27 cellular contexts compared by ENCODE assay signal in the genomic region with DNA sequence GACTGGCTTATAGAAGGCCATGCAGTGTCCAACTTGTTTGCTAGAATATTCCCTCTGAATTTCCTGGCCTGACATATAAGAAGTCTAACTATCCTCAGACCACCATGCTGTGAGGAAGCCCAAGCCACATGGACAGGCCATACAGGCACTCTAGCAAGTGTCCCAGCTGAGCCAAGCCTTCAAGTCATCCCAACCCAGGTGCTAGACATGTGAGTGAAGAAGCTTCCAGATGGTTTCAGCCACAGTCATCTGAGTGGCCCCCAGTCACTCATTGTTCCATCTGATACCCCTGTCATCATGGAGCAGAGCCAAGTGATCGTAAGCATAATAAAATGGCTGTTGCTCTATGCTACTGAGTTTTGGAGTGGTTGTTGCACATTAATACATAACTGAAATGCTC. TPM values are rescaled to one million over a fixed set of nuclear protein-coding genes. Genes with fewer than 3 reads are reported as not detected.
A peak's percentile ranks its signal among the peaks of the same experiment; 100 is the strongest.
DNase-seq lines count a peak whose midpoint lies in the region; ATAC-seq and TF ChIP-seq lines count a peak whose summit lies in the region.
"Had no signal": no experiment of that assay in that cellular context is flagged by ENCODE, and none has a peak within 500 bp of the region (broad histone marks: within the 10 kb centered on the region; RNA-seq: fewer than 3 reads in every experiment).

No MANE protein-coding gene starts in this region.

- no peak for TF ChIP-seq EP300 in esophagus muscularis mucosa (IDR thresholded peaks at IDR 0.05)

- intact Hi-C loops in esophagus muscularis mucosa (cut with DNase I) = no loop called here

- H3K9me3 ChIP-seq in esophagus muscularis mucosa (peaks cover 0 to 12% (median 6%) of the 10 kb centered on the region in 4 donors), hepatocyte (ENCODE audit: low read depth) (no peaks in the 10 kb centered on the region)
- H3K9me3 ChIP-seq: BE2C had no signal

- peak; percentile 16 for DNase-seq in DMS79 treated with DMSO at 0.1 percent for 48 hours (lab: John Stamatoyannopoulos, UW)
- no peak for DNase-seq in DMS79 (lab: John Stamatoyannopoulos, UW)
- peak; percentile 17 for DNase-seq in NCI-H2171 treated with DMSO at 0.1 percent for 48 hours (lab: John Stamatoyannopoulos, UW)
- DNase-seq in NCI-H2171 (lab: John Stamatoyannopoulos, UW) = no peak
- DNase-seq in esophagus muscularis mucosa (ENCODE audit: extremely low spot score) = peak; percentile 60
- no peak for DNase-seq in hepatocyte (ENCODE audit: low spot score)
- DNase-seq: 8988T; ACHN; BE2C; C1 segment of cervical spinal cord; CD4-positive, alpha-beta memory T cell; CD4-positive, CD25-positive, alpha-beta regulatory T cell; CD8-positive, alpha-beta memory T cell; COR-L47; DMS153; DMS53; DND-41; EL; GDM1 had no signal

- H3K27me3 ChIP-seq in esophagus muscularis mucosa (peaks cover 0 to 5% (median 0%) of the 10 kb centered on the region in 4 donors), hepatocyte (no peaks in the 10 kb centered on the region)
- H3K27me3 ChIP-seq: BE2C, BLaER1 had no signal

- H3K36me3 ChIP-seq in esophagus muscularis mucosa (no peaks in the 10 kb centered on the region), hepatocyte (replicated peaks; ENCODE audit: insufficient read depth, low read depth) (no peaks in the 10 kb centered on the region)
- H3K36me3 ChIP-seq: BE2C, BLaER1 had no signal

- no peak for TF ChIP-seq POLR2A in esophagus muscularis mucosa (IDR thresholded peaks at IDR 0.05; ENCODE audit: low read depth)

- ATAC-seq in GM19452 (IDR thresholded peaks at IDR 0.05; ENCODE audit: unreplicated experiment) = no peak
- ATAC-seq: GM12878 had no signal

- TF ChIP-seq CTCF in esophagus muscularis mucosa (IDR thresholded peaks at IDR 0.05) = no peak
- TF ChIP-seq CTCF in hepatocyte (IDR thresholded peaks at IDR 0.05; ENCODE audit: poor library complexity) = no peak

- H3K4me2 ChIP-seq in hepatocyte = no peak overlapping the region
- H3K4me2 ChIP-seq: BLaER1 had no signal

- WGBS in esophagus muscularis mucosa = 100% methylated on average over 1 of the region's 1 CpG
- WGBS in hepatocyte (ENCODE audit: low lambda C conversion rate, missing lambda C conversion rate) = 90% methylated on average over 1 of the region's 1 CpG

- H4K20me1 ChIP-seq in hepatocyte (ENCODE audit: insufficient read depth, poor library complexity, severe bottlenecking) = no peaks in the 10 kb centered on the region
- H4K20me1 ChIP-seq: BLaER1 had no signal

- H3K4me3 ChIP-seq in esophagus muscularis mucosa = no peak overlapping the region
- H3K4me3 ChIP-seq in hepatocyte = no peak overlapping the region
- H3K4me3 ChIP-seq: BLaER1, GM12878 had no signal

- no peaks in the 10 kb centered on the region for H3K4me1 ChIP-seq in esophagus muscularis mucosa
- H3K4me1 ChIP-seq in hepatocyte (ENCODE audit: insufficient read depth) = no peaks in the 10 kb centered on the region
- H3K4me1 ChIP-seq: BE2C had no signal

- no peaks in the 10 kb centered on the region for H3K79me2 ChIP-seq in hepatocyte

- no peak overlapping the region for H3K27ac ChIP-seq in esophagus muscularis mucosa (replicated peaks in 1 of 4)
- H3K27ac ChIP-seq in hepatocyte = no peak overlapping the region
- H3K27ac ChIP-seq: BLaER1 had no signal

- no peaks in the 10 kb centered on the region for H3K9me2 ChIP-seq in hepatocyte (replicated peaks; ENCODE audit: insufficient read depth)

- no peak overlapping the region for H2AFZ ChIP-seq in hepatocyte

RNA-seq across cellular contexts. Expression of a gene that starts 46.0 kb away (rescaled TPM):
- total RNA-seq in esophagus muscularis mucosa = not detected
- total RNA-seq in hepatocyte = 0.92 and 1.7 TPM in 2 replicates
- 1.3 and 2.3 TPM in 2 replicates for polyA plus RNA-seq in hepatocyte
- total RNA-seq: A673; CD4-positive, alpha-beta memory T cell; Daoy; G401 had no signal
- polyA plus RNA-seq: AG04450; CD14-positive monocyte; CD4-positive, alpha-beta memory T cell; CD4-positive, CD25-positive, alpha-beta regulatory T cell; CD8-positive, alpha-beta memory T cell had no signal

Comparison
In these comparisons a context has a peak if more than half of its experiments do, and no peak if none do; other contexts are left out.
1. DNase-seq: peak in DMS79 treated with DMSO at 0.1 percent for 48 hours (single experiment), NCI-H2171 treated with DMSO at 0.1 percent for 48 hours (single experiment) and esophagus muscularis mucosa (single experiment); none in DMS79 (single experiment), NCI-H2171 (single experiment) and hepatocyte (single experiment).